19 cellular contexts compared by ENCODE assay signal in the genomic region with DNA sequence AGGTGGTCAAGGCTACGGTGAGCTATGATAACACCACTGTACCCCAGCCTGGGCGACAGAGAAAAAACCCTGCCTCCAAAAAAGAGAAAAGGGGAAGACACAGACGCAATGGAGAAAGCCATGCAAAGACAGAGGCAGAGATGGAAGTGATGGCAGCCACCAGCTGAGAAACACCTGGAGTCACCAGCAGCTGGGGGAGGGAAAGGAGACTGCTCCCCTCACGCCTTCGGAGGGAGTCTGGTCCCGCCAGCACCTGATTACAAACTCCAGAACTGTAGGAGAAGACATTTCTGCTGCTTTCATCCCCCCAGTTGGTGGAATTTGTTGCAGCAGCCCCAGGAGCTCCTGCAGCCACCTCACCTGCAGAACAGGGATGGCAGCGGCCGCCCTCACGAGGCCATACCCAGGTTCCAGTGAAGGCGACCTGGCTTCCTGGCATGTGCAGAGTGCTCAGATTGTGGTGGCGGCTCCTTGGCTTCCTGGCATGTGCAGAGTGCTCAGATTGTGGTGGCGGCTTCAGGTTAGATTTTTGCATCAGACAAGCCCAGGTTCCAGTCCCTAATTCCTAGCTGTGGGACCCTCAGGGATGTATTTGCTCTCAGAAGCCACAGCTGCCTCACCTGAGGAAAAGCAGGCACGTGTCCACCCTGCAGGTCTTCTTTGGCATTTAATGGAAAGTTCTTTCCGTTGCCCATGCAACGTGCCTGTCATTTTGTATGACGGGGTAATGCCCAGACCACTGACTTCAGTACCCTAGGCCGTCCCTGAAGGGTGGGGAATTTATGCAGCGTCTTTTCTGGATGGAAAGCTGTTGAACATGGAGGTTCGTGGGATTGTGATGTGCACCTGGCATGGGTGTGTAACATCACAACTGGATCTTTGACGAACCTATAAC.
DNase-seq lines count a peak whose midpoint lies in the region; ATAC-seq, FAIRE-seq and TF ChIP-seq lines count a peak whose summit lies in the region.
"Had no signal": no experiment of that assay in that cellular context is flagged by ENCODE, and none has a peak within 500 bp of the region (broad histone marks: within the 10 kb centered on the region; RNA-seq: fewer than 3 reads in every experiment).

No MANE protein-coding gene starts in this region.

- H3K23me2 ChIP-seq in H1 (ENCODE audit: low read depth, low read length) = no peaks in the 10 kb centered on the region; the same call in 1 of the 2 replicates

- no peak overlapping the region for H2BK20ac ChIP-seq in H1 (ENCODE audit: low read length)

- no peak overlapping the region for H3K23ac ChIP-seq in H1 (ENCODE audit: insufficient read length)

- no peaks in the 10 kb centered on the region for H3K79me2 ChIP-seq in H1 (ENCODE audit: control insufficient read depth in 1 of 2, insufficient read depth in 2 of 2, low read length in 2 of 2)
- H3K79me2 ChIP-seq in osteoblast (ENCODE audit: insufficient read depth, low read length) = no peaks in the 10 kb centered on the region

- TF ChIP-seq CTCF in H1 (IDR thresholded peaks at IDR 0.05; ENCODE audit: control extremely low read depth in 1 of 3, insufficient read depth in 1 of 3, low read depth in 1 of 3, low read length in 3 of 3) = no peak
- TF ChIP-seq CTCF in kidney (IDR thresholded peaks at IDR 0.05; ENCODE audit: borderline replicate concordance, extremely low read depth, insufficient read depth) = no peak
- no peak for TF ChIP-seq CTCF in osteoblast (IDR thresholded peaks at IDR 0.05; ENCODE audit: extremely low read depth, low read depth, low read length)
- no peak for TF ChIP-seq CTCF in upper lobe of left lung (IDR thresholded peaks at IDR 0.05)

- H3K9me3 ChIP-seq in H1 (ENCODE audit: insufficient read depth in 2 of 2, low read depth in 1 of 2, low read length in 1 of 2) (no peaks in the 10 kb centered on the region), kidney (ENCODE audit: control insufficient read depth in 1 of 2, low read length in 2 of 2) (no peaks in the 10 kb centered on the region), osteoblast (ENCODE audit: low read depth, low read length) (no peaks in the 10 kb centered on the region), upper lobe of left lung (no peaks in the 10 kb centered on the region)
- no peaks in the 10 kb centered on the region for H3K9me3 ChIP-seq in CD8-positive, alpha-beta memory T cell (ENCODE audit: low read length)
- H3K9me3 ChIP-seq: A549, BE2C had no signal

- no peak overlapping the region for H2AK5ac ChIP-seq in H1 (ENCODE audit: low read depth, low read length)

- no peak overlapping the region for H3K27ac Mint-ChIP-seq in CD8-positive, alpha-beta memory T cell
- H3K27ac Mint-ChIP-seq: CD4-positive, alpha-beta memory T cell had no signal

- no peak for FAIRE-seq in H1 (lab: Jason Lieb, UNC)
- FAIRE-seq in kidney (lab: Jason Lieb, UNC) = no peak
- FAIRE-seq: A549, D721Med, GM12892, GM19239 had no signal

- peaks cover 2 to 35% (median 2%) of the 10 kb centered on the region in 3 donors for H3K36me3 Mint-ChIP-seq in CD8-positive, alpha-beta memory T cell

- no peak overlapping the region for H4K5ac ChIP-seq in H1 (ENCODE audit: insufficient read length, low read depth, low read length)

- no peaks in the 10 kb centered on the region for H3K4me1 ChIP-seq in H1 (replicated peaks in 1 of 4; ENCODE audit: control insufficient read depth in 3 of 4, insufficient read depth in 4 of 4, low read length in 3 of 4)
- peaks cover 0 to 3% of the 10 kb centered on the region in 2 donors for H3K4me1 ChIP-seq in kidney (ENCODE audit: control insufficient read depth in 1 of 2, insufficient read depth in 1 of 2, low read depth in 1 of 2, low read length in 2 of 2)
- H3K4me1 ChIP-seq in osteoblast (ENCODE audit: insufficient read depth, low read length) = no peaks in the 10 kb centered on the region
- no peaks in the 10 kb centered on the region for H3K4me1 ChIP-seq in upper lobe of left lung
- H3K4me1 ChIP-seq in CD8-positive, alpha-beta memory T cell (ENCODE audit: insufficient read depth, low read length) = no peaks in the 10 kb centered on the region
- H3K4me1 ChIP-seq: A549, BE2C had no signal

- no peak overlapping the region for H3K9ac ChIP-seq in H1 (replicated peaks in 1 of 4; ENCODE audit: extremely low read depth in 1 of 4, low read depth in 3 of 4, low read length in 3 of 4)
- no peak overlapping the region for H3K9ac ChIP-seq in kidney (ENCODE audit: low read length in 2 of 2)

- H3K4me2 ChIP-seq in H1 (ENCODE audit: insufficient read depth in 1 of 2, low read depth in 2 of 2, low read length in 2 of 2) = no peak overlapping the region
- H3K4me2 ChIP-seq in osteoblast (ENCODE audit: insufficient read depth, low read length) = no peak overlapping the region
- H3K4me2 ChIP-seq: A549 had no signal

- H2BK15ac ChIP-seq in H1 (ENCODE audit: low read length) = no peak overlapping the region

- intact Hi-C loops in kidney (cut with DNase I) = no loop called here

- H3K27ac ChIP-seq in H1 (ENCODE audit: low read depth, low read length) = no peak overlapping the region
- H3K27ac ChIP-seq in kidney (ENCODE audit: low read depth in 2 of 2, low read length in 2 of 2) = no peak overlapping the region
- no peak overlapping the region for H3K27ac ChIP-seq in osteoblast (ENCODE audit: low read depth, low read length)
- H3K27ac ChIP-seq in upper lobe of left lung = no peak overlapping the region
- no peak overlapping the region for H3K27ac ChIP-seq in CD8-positive, alpha-beta memory T cell (ENCODE audit: low read depth, low read length)
- H3K27ac ChIP-seq: A549, C4-2B had no signal

- H3K4me3 Mint-ChIP-seq in CD8-positive, alpha-beta memory T cell = no peak overlapping the region
- H3K4me3 Mint-ChIP-seq: CD4-positive, alpha-beta memory T cell had no signal

- TF ChIP-seq POLR2A in H1 (IDR thresholded peaks at IDR 0.05; ENCODE audit: control extremely low read depth in 1 of 2, low read depth in 2 of 2, low read length in 2 of 2) (no peak), upper lobe of left lung (IDR thresholded peaks at IDR 0.05) (no peak)

- no peak overlapping the region for H2BK120ac ChIP-seq in H1 (replicated peaks; ENCODE audit: low read depth, low read length)

- no peak overlapping the region for H2BK5ac ChIP-seq in H1 (ENCODE audit: low read depth, low read length)

- H3K9me3 Mint-ChIP-seq in CD8-positive, alpha-beta memory T cell = peaks cover 8 to 55% (median 40%) of the 10 kb centered on the region in 5 donors

- no peak overlapping the region for H4K8ac ChIP-seq in H1 (ENCODE audit: extremely low read depth, insufficient read depth, low read length)

- 0 out of 2 replicates have a peak overlapping the region, but pooled peaks have one; percentile 3 for H2BK12ac ChIP-seq in H1 (ENCODE audit: low read depth, low read length)

- H4K91ac ChIP-seq in H1 (replicated peaks; ENCODE audit: insufficient read length, low read length) = no peak overlapping the region

- no peak overlapping the region for H2AFZ ChIP-seq in H1 (ENCODE audit: low read length)
- no peak overlapping the region for H2AFZ ChIP-seq in osteoblast (ENCODE audit: low read length)

- H4K20me1 ChIP-seq in H1 (replicated peaks in 1 of 2; ENCODE audit: control insufficient read depth in 1 of 2, insufficient read depth in 2 of 2, low read length in 2 of 2) = no peaks in the 10 kb centered on the region
- no peaks in the 10 kb centered on the region for H4K20me1 ChIP-seq in osteoblast (ENCODE audit: insufficient read depth, low read length)

- WGBS in H1 (ENCODE audit: extremely low coverage in 1 of 2, insufficient coverage in 1 of 2, insufficient read length in 1 of 2, insufficient replicate concordance in 2 of 2, low coverage in 1 of 2, low lambda C conversion rate in 2 of 2, missing lambda C conversion rate in 1 of 2), 2 experiments = 92% methylated on average over 20 of the region's 20 CpGs; no CpG with 5 or more reads in 1 of the 2 experiments
- 92 to 94% methylated on average over 13 to 20 of the region's 20 CpGs for WGBS in upper lobe of left lung, 2 donors

- no peak overlapping the region for H3K18ac ChIP-seq in H1 (ENCODE audit: extremely low read depth, low read length)

- CTCF ChIA-PET in H1 (lab: Charles Lee; ENCODE audit: partially characterized antibody) = interaction anchor here (1.0 to 2.1 kb wide), 3 partner anchors 11 to 149 kb away, joined by 3 to 5 read pairs (median 5); no protein-coding TSS in a partner anchor
- CTCF ChIA-PET in CD8-positive, alpha-beta memory T cell (lab: Charles Lee) = no interaction called here

- TF ChIP-seq EP300 in H1 (IDR thresholded peaks at IDR 0.05; ENCODE audit: borderline replicate concordance in 1 of 2, low read depth in 2 of 2, low read length in 2 of 2) (no peak), upper lobe of left lung (IDR thresholded peaks at IDR 0.05) (no peak)

- DNase-seq in H1 (ENCODE audit: low read depth in 1 of 2, low spot score in 2 of 2) (no peak), kidney (peak; percentile 57), osteoblast (ENCODE audit: insufficient read length, low spot score, missing footprints) (peak; percentile 67), upper lobe of left lung (peak; percentile 6 to 37)
- DNase-seq in CD8-positive, alpha-beta memory T cell = no peak
- DNase-seq: BE2C; CD4-positive, alpha-beta memory T cell; COR-L47; DMS153; DND-41; GDM1; H7 had no signal

- H3K4ac ChIP-seq in H1 (replicated peaks; ENCODE audit: insufficient read length, low read depth, low read length) = no peak overlapping the region

- POLR2A ChIA-PET in H1 (lab: Charles Lee; ENCODE audit: partially characterized antibody) = interaction anchor here (0.6 kb wide), 1 partner anchor 489 kb away, joined by 3 read pairs; no protein-coding TSS in a partner anchor
- POLR2A ChIA-PET in CD8-positive, alpha-beta memory T cell (lab: Charles Lee) = no interaction called here

- H3K79me1 ChIP-seq in H1 (ENCODE audit: low read depth, low read length) = no peaks in the 10 kb centered on the region

- no peak overlapping the region for H3K14ac ChIP-seq in H1 (ENCODE audit: insufficient read length)

- H3K4me1 Mint-ChIP-seq in CD8-positive, alpha-beta memory T cell = no peaks in the 10 kb centered on the region
- H3K4me1 Mint-ChIP-seq: CD4-positive, alpha-beta memory T cell had no signal

- ATAC-seq in upper lobe of left lung (ENCODE audit: low FRiP score in 2 of 2) (no peak), GM18517 (IDR thresholded peaks at IDR 0.05; ENCODE audit: unreplicated experiment) (no peak), GM21423 (IDR thresholded peaks at IDR 0.05; ENCODE audit: unreplicated experiment) (no peak)
- ATAC-seq: A549 had no signal

- H3K4me3 ChIP-seq in H1 (ENCODE audit: extremely low read depth in 1 of 4, insufficient read depth in 2 of 4, low read depth in 3 of 4, low read length in 4 of 4) (no peak overlapping the region), kidney (ENCODE audit: low read length in 2 of 2) (no peak overlapping the region), osteoblast (ENCODE audit: insufficient read depth, low read length) (no peak overlapping the region), upper lobe of left lung (no peak overlapping the region)
- no peak overlapping the region for H3K4me3 ChIP-seq in CD8-positive, alpha-beta memory T cell (ENCODE audit: low read length)
- H3K4me3 ChIP-seq: A549 had no signal

- H3K27me3 ChIP-seq in H1 (replicated peaks in 1 of 4; ENCODE audit: control insufficient read depth in 3 of 4, extremely low read depth in 1 of 4, insufficient read depth in 3 of 4, low read length in 3 of 4) (no peaks in the 10 kb centered on the region), osteoblast (ENCODE audit: insufficient read depth, low read length) (no peaks in the 10 kb centered on the region), upper lobe of left lung (no peaks in the 10 kb centered on the region)
- H3K27me3 ChIP-seq in CD8-positive, alpha-beta memory T cell (ENCODE audit: insufficient read depth, low read length, poor library complexity, severe bottlenecking) = no peaks in the 10 kb centered on the region
- H3K27me3 ChIP-seq: BE2C had no signal

- no peaks in the 10 kb centered on the region for H3K27me3 Mint-ChIP-seq in CD8-positive, alpha-beta memory T cell
- H3K27me3 Mint-ChIP-seq: CD4-positive, alpha-beta memory T cell had no signal

- TF ChIP-seq RAD21 in H1 (IDR thresholded peaks at IDR 0.05 in 1 of 2, conservative IDR thresholded peaks at IDR 0.05 in 1 of 2; ENCODE audit: low read depth in 2 of 2, low read length in 2 of 2) = no peak

- no peaks in the 10 kb centered on the region for H3K36me3 ChIP-seq in H1 (ENCODE audit: control insufficient read depth in 2 of 4, insufficient read depth in 4 of 4, low read length in 3 of 4)
- no peaks in the 10 kb centered on the region for H3K36me3 ChIP-seq in kidney (ENCODE audit: control insufficient read depth in 1 of 2, insufficient read depth in 2 of 2, low read length in 2 of 2)
- H3K36me3 ChIP-seq in osteoblast (ENCODE audit: insufficient read depth, low read length) = no peaks in the 10 kb centered on the region
- no peaks in the 10 kb centered on the region for H3K36me3 ChIP-seq in upper lobe of left lung
- H3K36me3 ChIP-seq in CD8-positive, alpha-beta memory T cell (ENCODE audit: insufficient read depth, low read length) = no peaks in the 10 kb centered on the region
- H3K36me3 ChIP-seq: BE2C had no signal

- no peak overlapping the region for H3K56ac ChIP-seq in H1 (replicated peaks; ENCODE audit: insufficient read length, low read depth, low read length)

Comparison
In these comparisons a context has a peak if more than half of its experiments do, and no peak if none do; other contexts are left out.
1. DNase-seq: peak in kidney (single experiment), osteoblast (single experiment) and upper lobe of left lung (2 of 2); none in H1 (0 of 2) and CD8-positive, alpha-beta memory T cell (0 of 5).